ENCODE assay signal across 1 cellular context in the genomic region with DNA sequence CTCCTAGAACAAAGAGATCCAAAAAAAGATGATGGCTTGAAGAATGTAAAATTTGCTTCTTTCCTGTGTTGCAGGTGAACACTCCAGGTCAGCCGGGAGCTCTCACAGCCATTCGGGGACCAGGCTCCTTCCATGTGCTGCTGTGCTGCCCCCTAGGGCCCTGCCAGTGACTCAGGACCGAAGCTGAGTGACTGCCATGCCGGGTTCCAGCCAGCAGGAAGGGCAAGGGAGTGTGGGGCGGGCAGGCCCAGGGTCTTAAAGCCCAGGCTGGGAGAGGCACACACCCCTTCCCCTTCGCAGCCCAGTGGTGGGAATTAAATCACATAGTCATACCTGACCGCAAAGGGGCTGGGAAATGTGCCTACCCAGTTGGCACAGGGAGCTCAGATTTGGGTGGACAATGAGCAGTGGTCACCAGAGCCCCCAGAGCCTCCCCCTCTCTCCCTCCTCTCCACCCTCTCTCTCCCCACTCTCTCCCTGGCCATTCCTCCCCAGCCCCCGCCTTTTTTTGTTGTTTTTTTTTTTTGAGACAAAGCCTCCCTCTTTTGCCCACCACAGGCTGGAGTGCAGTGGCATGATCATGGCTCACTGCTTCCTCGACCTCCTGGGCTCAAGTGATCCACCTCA.
TF ChIP-seq lines count a peak whose summit lies in the region.

No MANE protein-coding gene starts in this region.

TF ChIP-seq in A549, 52 proteins besides CTCF, POLR2A, EP300 and RAD21 (continued from another document):
- TF ChIP-seq E2F6 (IDR thresholded peaks at IDR 0.05; ENCODE audit: borderline replicate concordance, low read depth) (no peak), MAX (IDR thresholded peaks at IDR 0.05) (peak; percentile 84), EHF (CRISPR knock-in tag; IDR thresholded peaks at IDR 0.05) (no peak), RCOR1 (IDR thresholded peaks at IDR 0.05; ENCODE audit: low read depth, low read length) (no peak), SMC3 (IDR thresholded peaks at IDR 0.05) (peak; percentile 53; the same call in 2 of the 3 replicates), MAZ (IDR thresholded peaks at IDR 0.05; ENCODE audit: borderline replicate concordance, low read depth, low read length) (no peak), TP53 (CRISPR knock-in tag; IDR thresholded peaks at IDR 0.05) (no peak), ZNF302 (CRISPR knock-in tag; IDR thresholded peaks at IDR 0.05) (no peak), HOXB13 (CRISPR knock-in tag; IDR thresholded peaks at IDR 0.05; ENCODE audit: low read depth) (no peak), NR3C1 (IDR thresholded peaks at IDR 0.05) (no peak), KDM1A (IDR thresholded peaks at IDR 0.05; ENCODE audit: low read depth) (no peak), NFE2L2 (conservative IDR thresholded peaks at IDR 0.05; ENCODE audit: low read length) (no peak), NPAS2 (CRISPR knock-in tag; IDR thresholded peaks at IDR 0.05; ENCODE audit: borderline replicate concordance) (no peak), CEBPB (IDR thresholded peaks at IDR 0.05) (no peak), FOSL2 (IDR thresholded peaks at IDR 0.05) (no peak), FOSL2 (CRISPR knock-in tag; IDR thresholded peaks at IDR 0.05) (peak; percentile 48; the same call in 1 of the 2 replicates), CHD2 (IDR thresholded peaks at IDR 0.05; ENCODE audit: low read length, partially characterized antibody) (no peak), MYC (IDR thresholded peaks at IDR 0.05; ENCODE audit: borderline replicate concordance, low read length) (peak; percentile 79)
- TF ChIP-seq, protein P1, sequence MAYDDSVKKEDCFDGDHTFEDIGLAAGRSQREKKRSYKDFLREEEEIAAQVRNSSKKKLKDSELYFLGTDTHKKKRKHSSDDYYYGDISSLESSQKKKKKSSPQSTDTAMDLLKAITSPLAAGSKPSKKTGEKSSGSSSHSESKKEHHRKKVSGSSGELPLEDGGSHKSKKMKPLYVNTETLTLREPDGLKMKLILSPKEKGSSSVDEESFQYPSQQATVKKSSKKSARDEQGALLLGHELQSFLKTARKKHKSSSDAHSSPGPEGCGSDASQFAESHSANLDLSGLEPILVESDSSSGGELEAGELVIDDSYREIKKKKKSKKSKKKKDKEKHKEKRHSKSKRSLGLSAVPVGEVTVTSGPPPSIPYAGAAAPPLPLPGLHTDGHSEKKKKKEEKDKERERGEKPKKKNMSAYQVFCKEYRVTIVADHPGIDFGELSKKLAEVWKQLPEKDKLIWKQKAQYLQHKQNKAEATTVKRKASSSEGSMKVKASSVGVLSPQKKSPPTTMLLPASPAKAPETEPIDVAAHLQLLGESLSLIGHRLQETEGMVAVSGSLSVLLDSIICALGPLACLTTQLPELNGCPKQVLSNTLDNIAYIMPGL (CRISPR knock-in tag; IDR thresholded peaks at IDR 0.05; ENCODE audit: borderline replicate concordance): no peak
